Comparison of ENCODE assay signal across 7 cellular contexts in the genomic region with DNA sequence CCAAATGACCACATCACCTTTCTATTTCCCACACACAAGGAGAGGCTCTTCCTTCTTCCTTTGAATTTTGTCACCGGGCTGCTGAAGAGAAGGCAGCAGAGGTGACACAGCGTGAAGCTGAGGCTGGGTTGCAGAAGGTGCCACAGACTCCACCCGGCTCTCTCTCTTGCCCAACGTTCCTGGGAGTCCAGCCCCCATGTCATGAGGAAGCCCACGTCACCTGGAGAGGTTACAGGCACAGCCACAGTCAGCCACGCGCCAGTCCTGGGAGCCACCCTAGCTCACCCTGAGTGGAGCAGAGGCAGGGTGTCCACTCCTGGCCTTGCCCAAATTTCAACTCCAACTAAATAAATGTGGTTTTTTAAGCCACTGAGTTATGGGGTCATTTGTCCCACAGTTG. TPM values are rescaled to one million over a fixed set of nuclear protein-coding genes. Genes with fewer than 3 reads are reported as not detected.
"Had no signal": no experiment of that assay in that cellular context is flagged by ENCODE, and none has a peak within 500 bp of the region (broad histone marks: within the 10 kb centered on the region; RNA-seq: fewer than 3 reads in every experiment).

No MANE protein-coding gene starts in this region.

- H3K4me3 Mint-ChIP-seq: HFFc6 had no signal

- ATAC-seq: HCT116 had no signal

- H3K9me3 ChIP-seq: HAP-1 had no signal

- DNase-seq: GM23248, GOT3, H7, HFFc6, IMR-90 had no signal

- H3K27ac Mint-ChIP-seq: HFFc6 had no signal

RNA-seq across cellular contexts. Expression of a gene that starts 4.8 kb away (rescaled TPM):
- total RNA-seq: GM23248 had no signal
